11 cellular contexts compared by ENCODE assay signal in the genomic region with DNA sequence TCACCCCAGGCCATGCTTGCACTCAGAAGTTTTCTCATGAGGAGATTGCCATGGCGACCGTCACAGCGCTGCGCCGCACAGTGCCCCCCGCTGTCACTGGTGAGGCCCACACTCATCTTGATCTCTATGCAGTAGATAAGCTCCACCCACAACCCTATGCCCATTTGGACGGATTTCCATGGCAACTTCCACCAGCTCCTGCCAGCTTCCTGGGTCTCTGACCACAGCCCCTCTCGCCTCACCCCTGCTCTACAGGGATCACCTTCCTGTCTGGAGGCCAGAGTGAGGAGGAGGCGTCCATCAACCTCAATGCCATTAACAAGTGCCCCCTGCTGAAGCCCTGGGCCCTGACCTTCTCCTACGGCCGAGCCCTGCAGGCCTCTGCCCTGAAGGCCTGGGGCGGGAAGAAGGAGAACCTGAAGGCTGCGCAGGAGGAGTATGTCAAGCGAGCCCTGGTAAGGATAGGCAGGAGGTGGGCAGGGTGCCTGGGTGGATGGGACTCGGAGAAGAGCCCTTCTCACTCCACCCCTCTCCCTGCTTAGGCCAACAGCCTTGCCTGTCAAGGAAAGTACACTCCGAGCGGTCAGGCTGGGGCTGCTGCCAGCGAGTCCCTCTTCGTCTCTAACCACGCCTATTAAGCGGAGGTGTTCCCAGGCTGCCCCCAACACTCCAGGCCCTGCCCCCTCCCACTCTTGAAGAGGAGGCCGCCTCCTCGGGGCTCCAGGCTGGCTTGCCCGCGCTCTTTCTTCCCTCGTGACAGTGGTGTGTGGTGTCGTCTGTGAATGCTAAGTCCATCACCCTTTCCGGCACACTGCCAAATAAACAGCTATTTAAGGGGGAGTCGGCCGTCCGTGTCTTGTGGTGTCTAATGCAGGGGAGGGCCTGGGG. TPM values are rescaled to one million over a fixed set of nuclear protein-coding genes. Genes with fewer than 3 reads are reported as not detected.
A peak's percentile ranks its signal among the peaks of the same experiment; 100 is the strongest.
DNase-seq lines count a peak whose midpoint lies in the region; ATAC-seq, FAIRE-seq and TF ChIP-seq lines count a peak whose summit lies in the region.
"Had no signal": no experiment of that assay in that cellular context is flagged by ENCODE, and none has a peak within 500 bp of the region (broad histone marks: within the 10 kb centered on the region; RNA-seq: fewer than 3 reads in every experiment).

No MANE protein-coding gene starts in this region.

- POLR2A ChIA-PET in AG04450 (lab: Yijun Ruan, JAX): interaction anchor here (0.7 to 1.0 kb wide), 2 partner anchors 18 to 110 kb away, joined by 4 to 7 read pairs; no protein-coding TSS in a partner anchor
- POLR2A ChIA-PET in naive thymus-derived CD8-positive, alpha-beta T cell (lab: Charles Lee): interaction anchor here (0.6 to 11.2 kb wide), 9 partner anchors 12 to 116 kb away, joined by 3 to 127 read pairs (median 4); a partner anchor contains a TSS

- H3K27ac ChIP-seq in AG04450 (ENCODE audit: low read depth, low read length) (no peak overlapping the region), breast epithelium (peak overlapping the region; percentile 54 to 77)

- no peak for DNase-seq in AG04450 (ENCODE audit: low read depth, low spot score)
- no peak for DNase-seq in HFFc6
- DNase-seq in breast epithelium (ENCODE audit: low spot score in 2 of 2): no peak
- DNase-seq in naive thymus-derived CD8-positive, alpha-beta T cell: no peak
- DNase-seq in NCI-H82 (lab: John Stamatoyannopoulos, UW): no peak
- no peak for DNase-seq in natural killer cell treated with Interleukin-12 subunit alpha and Interleukin-12 subunit beta and Interleukin-15 and Interleukin-18, amount 100 ng/mL, for 72 hours (ENCODE audit: low spot score)
- no peak for DNase-seq in GM12891 (ENCODE audit: insufficient read length, low spot score)
- DNase-seq: NCI-H446 had no signal

- H3K36me3 Mint-ChIP-seq in HFFc6 (ENCODE audit: low read depth): peaks cover 51% of the 10 kb centered on the region
- peaks cover 0 to 59% (median 15%) of the 10 kb centered on the region in 3 donors for H3K36me3 Mint-ChIP-seq in naive thymus-derived CD8-positive, alpha-beta T cell
- H3K36me3 Mint-ChIP-seq in natural killer cell treated with Interleukin-12 subunit alpha and Interleukin-12 subunit beta and Interleukin-15 and Interleukin-18, amount 100 ng/mL, for 72 hours: peaks cover 15% of the 10 kb centered on the region

- H3K27ac Mint-ChIP-seq in HFFc6: peak overlapping the region; percentile 64
- peak overlapping the region in 7 of 10 donors; percentile 18 to 84 (median 55) for H3K27ac Mint-ChIP-seq in naive thymus-derived CD8-positive, alpha-beta T cell
- H3K27ac Mint-ChIP-seq in natural killer cell treated with Interleukin-12 subunit alpha and Interleukin-12 subunit beta and Interleukin-15 and Interleukin-18, amount 100 ng/mL, for 72 hours: peak overlapping the region in 1 of 2 donors; percentile 43

- peaks cover 13% of the 10 kb centered on the region for H3K36me3 ChIP-seq in breast epithelium

- TF ChIP-seq CTCF in AG04450 (IDR thresholded peaks at IDR 0.05; ENCODE audit: low read depth, low read length): no peak
- no peak for TF ChIP-seq CTCF in HFFc6 (IDR thresholded peaks at IDR 0.05)
- no peak for TF ChIP-seq CTCF in breast epithelium (IDR thresholded peaks at IDR 0.05)

- no peak for TF ChIP-seq POLR2A in breast epithelium (IDR thresholded peaks at IDR 0.05)
- TF ChIP-seq POLR2A in GM12891 (IDR thresholded peaks at IDR 0.05; ENCODE audit: low read depth, low read length): no peak

- H3K9me3 Mint-ChIP-seq in HFFc6: no peaks in the 10 kb centered on the region; the same call in 1 of the 2 replicates
- no peaks in the 10 kb centered on the region for H3K9me3 Mint-ChIP-seq in naive thymus-derived CD8-positive, alpha-beta T cell
- no peaks in the 10 kb centered on the region for H3K9me3 Mint-ChIP-seq in natural killer cell treated with Interleukin-12 subunit alpha and Interleukin-12 subunit beta and Interleukin-15 and Interleukin-18, amount 100 ng/mL, for 72 hours

- no peaks in the 10 kb centered on the region for H3K27me3 ChIP-seq in AG04450 (ENCODE audit: control insufficient read depth, insufficient read depth, low read length)
- no peaks in the 10 kb centered on the region for H3K27me3 ChIP-seq in breast epithelium

- CTCF ChIA-PET in AG04450 (lab: Charles Lee): interaction anchor here (0.5 kb wide), 1 partner anchor 35 kb away, joined by 3 read pairs; no protein-coding TSS in a partner anchor

- H3K4me1 Mint-ChIP-seq in HFFc6 (ENCODE audit: low read depth): peaks cover 22% of the 10 kb centered on the region
- H3K4me1 Mint-ChIP-seq in naive thymus-derived CD8-positive, alpha-beta T cell: peaks cover 10 to 52% (median 36%) of the 10 kb centered on the region in 4 donors
- H3K4me1 Mint-ChIP-seq in natural killer cell treated with Interleukin-12 subunit alpha and Interleukin-12 subunit beta and Interleukin-15 and Interleukin-18, amount 100 ng/mL, for 72 hours (ENCODE audit: low read depth in 2 of 2): peaks cover 15 to 30% of the 10 kb centered on the region in 2 donors

- H3K4me3 Mint-ChIP-seq in HFFc6: peak overlapping the region; percentile 43
- peak overlapping the region in 2 of 10 donors; percentile 33 to 62 for H3K4me3 Mint-ChIP-seq in naive thymus-derived CD8-positive, alpha-beta T cell
- H3K4me3 Mint-ChIP-seq in natural killer cell treated with Interleukin-12 subunit alpha and Interleukin-12 subunit beta and Interleukin-15 and Interleukin-18, amount 100 ng/mL, for 72 hours: no peak overlapping the region

- peaks cover 3 to 9% of the 10 kb centered on the region in 2 donors for H3K4me1 ChIP-seq in breast epithelium

- FAIRE-seq in GM12891 (lab: Jason Lieb, UNC): no peak
- FAIRE-seq: endometrium had no signal

- no peak for ATAC-seq in naive thymus-derived CD8-positive, alpha-beta T cell
- ATAC-seq in natural killer cell treated with Interleukin-12 subunit alpha and Interleukin-12 subunit beta and Interleukin-15 and Interleukin-18, amount 100 ng/mL, for 72 hours: no peak
- ATAC-seq in HG03354 (IDR thresholded peaks at IDR 0.05; ENCODE audit: poor library complexity, severe bottlenecking, unreplicated experiment): no peak

- peak overlapping the region; percentile 7 for H3K4me3 ChIP-seq in AG04450 (ENCODE audit: low read depth, low read length)
- peak overlapping the region in 1 of 3 donors; percentile 23 for H3K4me3 ChIP-seq in breast epithelium

- peaks cover 18% of the 10 kb centered on the region for H3K27me3 Mint-ChIP-seq in HFFc6 (ENCODE audit: insufficient read depth)
- H3K27me3 Mint-ChIP-seq in naive thymus-derived CD8-positive, alpha-beta T cell: no peaks in the 10 kb centered on the region
- no peaks in the 10 kb centered on the region for H3K27me3 Mint-ChIP-seq in natural killer cell treated with Interleukin-12 subunit alpha and Interleukin-12 subunit beta and Interleukin-15 and Interleukin-18, amount 100 ng/mL, for 72 hours

- H3K9me3 ChIP-seq in AG04450 (ENCODE audit: control insufficient read depth, insufficient read depth, low read length): peaks cover 6% of the 10 kb centered on the region; the same call in 1 of the 2 replicates
- H3K9me3 ChIP-seq in breast epithelium: no peaks in the 10 kb centered on the region

- intact Hi-C loops in breast epithelium (cut with DNase I; ENCODE audit: low total_unique reads): no loop called here

RNA-seq across cellular contexts. Expression of a gene that starts 4.3 kb away (rescaled TPM):
- 631 and 806 TPM in 2 replicates for polyA plus RNA-seq in AG04450 (2011; rRNA removed)
- 968 and 1,220 TPM in 2 replicates for polyA minus RNA-seq in AG04450 (2011; rRNA and poly(A)+ RNA removed)
- total RNA-seq in HFFc6 (2021; fragmentation: NEBNext Ultra II Directional; extraction: Animal tissue kit (Norgen Biotek cat#: 25700)): 1,000 to 10,000 TPM; 1,621 to 1,937 (median 1,752) TPM
- total RNA-seq in breast epithelium: 100 to 1,000 TPM; 479 to 672 (median 540) TPM
- total RNA-seq in naive thymus-derived CD8-positive, alpha-beta T cell: 100 to 1,000 TPM; 580 to 594 TPM
- polyA plus RNA-seq in naive thymus-derived CD8-positive, alpha-beta T cell: 1,000 to 10,000 TPM in 1 of 3 donors, 100 to 1,000 TPM in 2; 798 to 1,176 (median 994) TPM
- total RNA-seq in natural killer cell treated with Interleukin-12 subunit alpha and Interleukin-12 subunit beta and Interleukin-15 and Interleukin-18, amount 100 ng/mL, for 72 hours: 1,000 to 10,000 TPM; 1,789 to 1,983 TPM
- 1,510 TPM for polyA plus RNA-seq in GM12891 (2012; ENCODE audit: low read depth, missing spikeins)

RNA-seq across cellular contexts. Expression of a gene that starts 6.0 kb away (rescaled TPM):
- polyA plus RNA-seq in AG04450 (2011; rRNA removed): 112 and 140 TPM in 2 replicates
- polyA minus RNA-seq in AG04450 (2011; rRNA and poly(A)+ RNA removed): 325 and 433 TPM in 2 replicates
- 100 to 1,000 TPM; 111 to 135 (median 123) TPM for total RNA-seq in HFFc6 (2021; fragmentation: NEBNext Ultra II Directional; extraction: Animal tissue kit (Norgen Biotek cat#: 25700))
- 10 to 100 TPM; 47.7 to 55.1 (median 51.7) TPM for total RNA-seq in breast epithelium
- total RNA-seq in naive thymus-derived CD8-positive, alpha-beta T cell: 10 to 100 TPM; 82.8 to 83.4 TPM
- 100 to 1,000 TPM; 153 to 199 (median 161) TPM for polyA plus RNA-seq in naive thymus-derived CD8-positive, alpha-beta T cell
- 100 to 1,000 TPM; 144 to 148 TPM for total RNA-seq in natural killer cell treated with Interleukin-12 subunit alpha and Interleukin-12 subunit beta and Interleukin-15 and Interleukin-18, amount 100 ng/mL, for 72 hours
- polyA plus RNA-seq in GM12891 (2012; ENCODE audit: low read depth, missing spikeins): 99.6 TPM

RNA-seq across cellular contexts. Expression of a gene that starts 21.9 kb away (rescaled TPM):
- polyA plus RNA-seq in AG04450 (2011; rRNA removed): not detected in 2 replicates
- not detected in 2 replicates for polyA minus RNA-seq in AG04450 (2011; rRNA and poly(A)+ RNA removed)
- under 1 TPM; 0.16 to 0.33 (median 0.26) TPM for total RNA-seq in HFFc6 (2021; fragmentation: NEBNext Ultra II Directional; extraction: Animal tissue kit (Norgen Biotek cat#: 25700))
- total RNA-seq in breast epithelium: under 1 TPM; 0.73 to 0.98 (median 0.80) TPM
- 1 to 10 TPM; 2.4 to 2.5 TPM for total RNA-seq in naive thymus-derived CD8-positive, alpha-beta T cell
- polyA plus RNA-seq in naive thymus-derived CD8-positive, alpha-beta T cell: under 1 TPM; 0.15 to 0.25 (median 0.25) TPM
- under 1 TPM; 0.29 to 0.78 TPM for total RNA-seq in natural killer cell treated with Interleukin-12 subunit alpha and Interleukin-12 subunit beta and Interleukin-15 and Interleukin-18, amount 100 ng/mL, for 72 hours
- polyA plus RNA-seq in GM12891 (2012; ENCODE audit: low read depth, missing spikeins): 0.63 TPM

RNA-seq across cellular contexts. Expression of a gene that starts 26.2 kb away (rescaled TPM):
- polyA plus RNA-seq in AG04450 (2011; rRNA removed): 15.6 and 23.1 TPM in 2 replicates
- polyA minus RNA-seq in AG04450 (2011; rRNA and poly(A)+ RNA removed): 7.0 and 9.8 TPM in 2 replicates
- 10 to 100 TPM; 17.2 to 28.4 (median 19.1) TPM for total RNA-seq in HFFc6 (2021; fragmentation: NEBNext Ultra II Directional; extraction: Animal tissue kit (Norgen Biotek cat#: 25700))
- total RNA-seq in breast epithelium: 100 to 1,000 TPM; 106 to 143 (median 114) TPM
- total RNA-seq in naive thymus-derived CD8-positive, alpha-beta T cell: 100 to 1,000 TPM; 254 to 264 TPM
- 100 to 1,000 TPM; 201 to 301 (median 206) TPM for polyA plus RNA-seq in naive thymus-derived CD8-positive, alpha-beta T cell
- 10 to 100 TPM; 21.1 to 25.8 TPM for total RNA-seq in natural killer cell treated with Interleukin-12 subunit alpha and Interleukin-12 subunit beta and Interleukin-15 and Interleukin-18, amount 100 ng/mL, for 72 hours
- 24.6 TPM for polyA plus RNA-seq in GM12891 (2012; ENCODE audit: low read depth, missing spikeins)

RNA-seq across cellular contexts. Expression of a gene that starts 38.7 kb away (rescaled TPM):
- polyA plus RNA-seq in AG04450 (2011; rRNA removed): not detected in 2 replicates
- not detected in 2 replicates for polyA minus RNA-seq in AG04450 (2011; rRNA and poly(A)+ RNA removed)
- total RNA-seq in HFFc6 (2021; fragmentation: NEBNext Ultra II Directional; extraction: Animal tissue kit (Norgen Biotek cat#: 25700)): under 1 TPM in 4 of 6 experiments, not detected in 2; 0.28 to 0.39 (median 0.33) TPM
- under 1 TPM in 1 of 3 donors, not detected in 2; 0.29 TPM for total RNA-seq in breast epithelium
- total RNA-seq in naive thymus-derived CD8-positive, alpha-beta T cell: not detected
- not detected for polyA plus RNA-seq in naive thymus-derived CD8-positive, alpha-beta T cell
- 1 to 10 TPM; 1.4 to 5.3 TPM for total RNA-seq in natural killer cell treated with Interleukin-12 subunit alpha and Interleukin-12 subunit beta and Interleukin-15 and Interleukin-18, amount 100 ng/mL, for 72 hours
- polyA plus RNA-seq in GM12891 (2012; ENCODE audit: low read depth, missing spikeins): 0.50 TPM
- total RNA-seq: mononuclear cell had no signal
